1 cellular context compared by ENCODE assay signal in genomic region chr9:128276574-128277270, GRCh38.
TF ChIP-seq lines count a peak whose summit lies in the region.

No MANE protein-coding gene starts in this region.

TF ChIP-seq in K562, 482 proteins besides CTCF, POLR2A, EP300 and RAD21 (continued from another document and continues in another):
- no peak for TF ChIP-seq CTCFL (IDR thresholded peaks at IDR 0.05; ENCODE audit: borderline replicate concordance, insufficient read depth, low read depth, low read length, poor library complexity, severe bottlenecking)
- no peak for TF ChIP-seq MAZ (CRISPR knock-in tag; conservative IDR thresholded peaks at IDR 0.05 in 1 of 2, IDR thresholded peaks at IDR 0.05 in 1 of 2)
- no peak for TF ChIP-seq RB1 (IDR thresholded peaks at IDR 0.05; ENCODE audit: low read depth)
- TF ChIP-seq XRCC4 (IDR thresholded peaks at IDR 0.05; ENCODE audit: extremely low read depth, insufficient read depth, insufficient read length): no peak
- TF ChIP-seq ZBTB1 (CRISPR knock-in tag; IDR thresholded peaks at IDR 0.05; ENCODE audit: borderline replicate concordance, low read depth): no peak
- TF ChIP-seq SUPT5H (IDR thresholded peaks at IDR 0.05): no peak
- TF ChIP-seq MTA2 (IDR thresholded peaks at IDR 0.05; ENCODE audit: low read depth): no peak
- TF ChIP-seq ZNF668 (CRISPR knock-in tag; IDR thresholded peaks at IDR 0.05): peak; percentile 24; the same call in 1 of the 2 replicates
- no peak for TF ChIP-seq ZBTB12 (CRISPR knock-in tag; IDR thresholded peaks at IDR 0.05)
- TF ChIP-seq E2F4 (CRISPR knock-in tag; IDR thresholded peaks at IDR 0.05; ENCODE audit: low read depth): no peak
- no peak for TF ChIP-seq RBFOX2 (IDR thresholded peaks at IDR 0.05; ENCODE audit: low read depth, low read length)
- no peak for TF ChIP-seq BRD4 (IDR thresholded peaks at IDR 0.05)
- no peak for TF ChIP-seq ZNF449 (CRISPR knock-in tag; IDR thresholded peaks at IDR 0.05)
- TF ChIP-seq ZNF586 (CRISPR knock-in tag; conservative IDR thresholded peaks at IDR 0.05): no peak
- TF ChIP-seq SMARCB1 (IDR thresholded peaks at IDR 0.05; ENCODE audit: insufficient read length, low read depth): no peak
- TF ChIP-seq PCBP2 (IDR thresholded peaks at IDR 0.05; ENCODE audit: low read depth, low read length, poor library complexity, severe bottlenecking): no peak
- no peak for TF ChIP-seq ZNF717 (CRISPR knock-in tag; IDR thresholded peaks at IDR 0.05)
- no peak for TF ChIP-seq NCOR1 (IDR thresholded peaks at IDR 0.05)
- peak; percentile 11; the same call in 1 of the 2 replicates for TF ChIP-seq HBP1 (CRISPR knock-in tag; IDR thresholded peaks at IDR 0.05)
- TF ChIP-seq ZNF780A (CRISPR knock-in tag; IDR thresholded peaks at IDR 0.05): no peak
- TF ChIP-seq TFAM (CRISPR knock-in tag; conservative IDR thresholded peaks at IDR 0.05): no peak
- 0 out of 2 replicates have a peak, but pooled peaks have one; percentile 47 for TF ChIP-seq ZNF165 (CRISPR knock-in tag; IDR thresholded peaks at IDR 0.05; ENCODE audit: borderline replicate concordance)
- peak; percentile 64 for TF ChIP-seq SETDB1 (IDR thresholded peaks at IDR 0.05; ENCODE audit: low read length)
- TF ChIP-seq OTX1 (CRISPR knock-in tag; IDR thresholded peaks at IDR 0.05): peak; percentile 4; the same call in 1 of the 2 replicates
- no peak for TF ChIP-seq XRCC3 (IDR thresholded peaks at IDR 0.05)
- no peak for TF ChIP-seq HNRNPL (IDR thresholded peaks at IDR 0.05; ENCODE audit: low read depth, low read length)
- no peak for TF ChIP-seq ATF2 (CRISPR knock-in tag; IDR thresholded peaks at IDR 0.05)
- no peak for TF ChIP-seq ZNF445 (CRISPR knock-in tag; IDR thresholded peaks at IDR 0.05; ENCODE audit: low read depth)
- no peak for TF ChIP-seq HDAC2 (IDR thresholded peaks at IDR 0.05)
- TF ChIP-seq KLF13 (tag; IDR thresholded peaks at IDR 0.05; ENCODE audit: borderline replicate concordance, low read depth): no peak
- TF ChIP-seq SRSF9 (IDR thresholded peaks at IDR 0.05; ENCODE audit: borderline replicate concordance, low read depth, low read length): no peak
- TF ChIP-seq ZNF274 (IDR thresholded peaks at IDR 0.05; ENCODE audit: borderline replicate concordance, low read depth, low read length): no peak
- peak; percentile 4 for TF ChIP-seq CHD4 (IDR thresholded peaks at IDR 0.05; ENCODE audit: insufficient read depth, insufficient replicate concordance, low read depth, low read length, poor library complexity, severe bottlenecking)
- 0 out of 2 replicates have a peak, but pooled peaks have one; percentile 47 for TF ChIP-seq MYC (IDR thresholded peaks at IDR 0.05; ENCODE audit: low read depth, low read length)
- TF ChIP-seq MYC (CRISPR knock-in tag; IDR thresholded peaks at IDR 0.05; ENCODE audit: borderline replicate concordance, low read depth): no peak; the same call in 1 of the 2 replicates
- no peak for TF ChIP-seq SMARCA4 (IDR thresholded peaks at IDR 0.05)
- TF ChIP-seq MAFK (IDR thresholded peaks at IDR 0.05; ENCODE audit: low read length): 0 out of 2 replicates have a peak, but pooled peaks have one; percentile 3
- no peak for TF ChIP-seq NKRF (IDR thresholded peaks at IDR 0.05; ENCODE audit: borderline replicate concordance)
- no peak for TF ChIP-seq XRCC5 (IDR thresholded peaks at IDR 0.05; ENCODE audit: low read depth, low read length)
- no peak for TF ChIP-seq ZNF324 (CRISPR knock-in tag; IDR thresholded peaks at IDR 0.05)
- TF ChIP-seq RBBP5 (IDR thresholded peaks at IDR 0.05; ENCODE audit: borderline replicate concordance, insufficient read depth, low read length, poor library complexity, severe bottlenecking): peak; percentile 49
- TF ChIP-seq THRB (CRISPR knock-in tag; conservative IDR thresholded peaks at IDR 0.05): peak; percentile 30; the same call in 1 of the 2 replicates
- TF ChIP-seq ZNF75A (CRISPR knock-in tag; IDR thresholded peaks at IDR 0.05): 0 out of 2 replicates have a peak, but pooled peaks have one; percentile 11
- no peak for TF ChIP-seq RBM25 (IDR thresholded peaks at IDR 0.05; ENCODE audit: low read depth, low read length, severe bottlenecking)
- TF ChIP-seq ZNF436 (CRISPR knock-in tag; IDR thresholded peaks at IDR 0.05): 0 out of 2 replicates have a peak, but pooled peaks have one; percentile 28
- TF ChIP-seq ZNF561 (CRISPR knock-in tag; conservative IDR thresholded peaks at IDR 0.05): no peak; the same call in 1 of the 2 replicates
- TF ChIP-seq TCF15 (CRISPR knock-in tag; IDR thresholded peaks at IDR 0.05): peak; percentile 57; the same call in 1 of the 2 replicates
- no peak for TF ChIP-seq ATF7 (IDR thresholded peaks at IDR 0.05)
- TF ChIP-seq HINFP (tag; conservative IDR thresholded peaks at IDR 0.05; ENCODE audit: low read depth): no peak
- TF ChIP-seq BCLAF1 (IDR thresholded peaks at IDR 0.05; ENCODE audit: borderline replicate concordance in 1 of 2, control insufficient read depth in 1 of 2, low read depth in 2 of 2, low read length in 1 of 2): no peak
- TF ChIP-seq POLR2AphosphoS5 (IDR thresholded peaks at IDR 0.05; ENCODE audit: control insufficient read depth, insufficient read depth, low read depth, low read length): no peak
